In the genomic region with DNA sequence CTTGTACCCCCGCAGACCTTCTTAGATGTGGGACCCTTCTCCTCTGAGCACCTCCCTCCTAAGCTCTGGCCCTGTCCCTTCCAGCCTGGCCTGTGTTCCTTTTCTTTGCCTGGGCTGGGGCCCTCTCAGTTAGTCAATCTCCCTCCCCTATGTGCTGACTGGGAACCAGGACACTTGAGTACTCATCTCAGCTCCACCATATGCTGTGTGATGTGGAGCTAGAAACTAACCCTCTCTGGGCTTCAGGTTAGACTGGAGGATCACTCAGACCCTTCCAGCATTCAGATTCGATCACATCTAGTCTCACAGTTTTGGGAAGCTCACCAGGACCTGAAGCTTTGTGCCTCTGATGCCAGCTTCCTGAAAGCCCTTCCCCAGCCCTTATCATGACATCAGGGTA, we compare ENCODE assay signal across 1 cellular context.
A peak's percentile ranks its signal among the peaks of the same experiment; 100 is the strongest.
TF ChIP-seq lines count a peak whose summit lies in the region.

No MANE protein-coding gene starts in this region.

TF ChIP-seq in WTC11, 78 proteins besides CTCF, POLR2A, EP300 and RAD21:
- TF ChIP-seq, protein P1, sequence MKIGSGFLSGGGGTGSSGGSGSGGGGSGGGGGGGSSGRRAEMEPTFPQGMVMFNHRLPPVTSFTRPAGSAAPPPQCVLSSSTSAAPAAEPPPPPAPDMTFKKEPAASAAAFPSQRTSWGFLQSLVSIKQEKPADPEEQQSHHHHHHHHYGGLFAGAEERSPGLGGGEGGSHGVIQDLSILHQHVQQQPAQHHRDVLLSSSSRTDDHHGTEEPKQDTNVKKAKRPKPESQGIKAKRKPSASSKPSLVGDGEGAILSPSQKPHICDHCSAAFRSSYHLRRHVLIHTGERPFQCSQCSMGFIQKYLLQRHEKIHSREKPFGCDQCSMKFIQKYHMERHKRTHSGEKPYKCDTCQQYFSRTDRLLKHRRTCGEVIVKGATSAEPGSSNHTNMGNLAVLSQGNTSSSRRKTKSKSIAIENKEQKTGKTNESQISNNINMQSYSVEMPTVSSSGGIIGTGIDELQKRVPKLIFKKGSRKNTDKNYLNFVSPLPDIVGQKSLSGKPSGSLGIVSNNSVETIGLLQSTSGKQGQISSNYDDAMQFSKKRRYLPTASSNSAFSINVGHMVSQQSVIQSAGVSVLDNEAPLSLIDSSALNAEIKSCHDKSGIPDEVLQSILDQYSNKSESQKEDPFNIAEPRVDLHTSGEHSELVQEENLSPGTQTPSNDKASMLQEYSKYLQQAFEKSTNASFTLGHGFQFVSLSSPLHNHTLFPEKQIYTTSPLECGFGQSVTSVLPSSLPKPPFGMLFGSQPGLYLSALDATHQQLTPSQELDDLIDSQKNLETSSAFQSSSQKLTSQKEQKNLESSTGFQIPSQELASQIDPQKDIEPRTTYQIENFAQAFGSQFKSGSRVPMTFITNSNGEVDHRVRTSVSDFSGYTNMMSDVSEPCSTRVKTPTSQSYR (CRISPR knock-in tag; IDR thresholded peaks at IDR 0.05): no peak
- TF ChIP-seq TCF7 (CRISPR knock-in tag; IDR thresholded peaks at IDR 0.05; ENCODE audit: low read depth) (no peak), NFATC4 (CRISPR knock-in tag; IDR thresholded peaks at IDR 0.05) (no peak), ATF1 (CRISPR knock-in tag; IDR thresholded peaks at IDR 0.05) (no peak)
- TF ChIP-seq, protein P2, sequence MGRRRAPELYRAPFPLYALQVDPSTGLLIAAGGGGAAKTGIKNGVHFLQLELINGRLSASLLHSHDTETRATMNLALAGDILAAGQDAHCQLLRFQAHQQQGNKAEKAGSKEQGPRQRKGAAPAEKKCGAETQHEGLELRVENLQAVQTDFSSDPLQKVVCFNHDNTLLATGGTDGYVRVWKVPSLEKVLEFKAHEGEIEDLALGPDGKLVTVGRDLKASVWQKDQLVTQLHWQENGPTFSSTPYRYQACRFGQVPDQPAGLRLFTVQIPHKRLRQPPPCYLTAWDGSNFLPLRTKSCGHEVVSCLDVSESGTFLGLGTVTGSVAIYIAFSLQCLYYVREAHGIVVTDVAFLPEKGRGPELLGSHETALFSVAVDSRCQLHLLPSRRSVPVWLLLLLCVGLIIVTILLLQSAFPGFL (CRISPR knock-in tag; IDR thresholded peaks at IDR 0.05; ENCODE audit: borderline replicate concordance): no peak
- TF ChIP-seq, protein P3, sequence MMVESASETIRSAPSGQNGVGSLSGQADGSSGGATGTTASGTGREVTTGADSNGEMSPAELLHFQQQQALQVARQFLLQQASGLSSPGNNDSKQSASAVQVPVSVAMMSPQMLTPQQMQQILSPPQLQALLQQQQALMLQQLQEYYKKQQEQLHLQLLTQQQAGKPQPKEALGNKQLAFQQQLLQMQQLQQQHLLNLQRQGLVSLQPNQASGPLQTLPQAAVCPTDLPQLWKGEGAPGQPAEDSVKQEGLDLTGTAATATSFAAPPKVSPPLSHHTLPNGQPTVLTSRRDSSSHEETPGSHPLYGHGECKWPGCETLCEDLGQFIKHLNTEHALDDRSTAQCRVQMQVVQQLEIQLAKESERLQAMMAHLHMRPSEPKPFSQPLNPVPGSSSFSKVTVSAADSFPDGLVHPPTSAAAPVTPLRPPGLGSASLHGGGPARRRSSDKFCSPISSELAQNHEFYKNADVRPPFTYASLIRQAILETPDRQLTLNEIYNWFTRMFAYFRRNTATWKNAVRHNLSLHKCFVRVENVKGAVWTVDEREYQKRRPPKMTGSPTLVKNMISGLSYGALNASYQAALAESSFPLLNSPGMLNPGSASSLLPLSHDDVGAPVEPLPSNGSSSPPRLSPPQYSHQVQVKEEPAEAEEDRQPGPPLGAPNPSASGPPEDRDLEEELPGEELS (CRISPR knock-in tag; IDR thresholded peaks at IDR 0.05): 0 out of 2 replicates have a peak, but pooled peaks have one; percentile 12
